In the genomic region with DNA sequence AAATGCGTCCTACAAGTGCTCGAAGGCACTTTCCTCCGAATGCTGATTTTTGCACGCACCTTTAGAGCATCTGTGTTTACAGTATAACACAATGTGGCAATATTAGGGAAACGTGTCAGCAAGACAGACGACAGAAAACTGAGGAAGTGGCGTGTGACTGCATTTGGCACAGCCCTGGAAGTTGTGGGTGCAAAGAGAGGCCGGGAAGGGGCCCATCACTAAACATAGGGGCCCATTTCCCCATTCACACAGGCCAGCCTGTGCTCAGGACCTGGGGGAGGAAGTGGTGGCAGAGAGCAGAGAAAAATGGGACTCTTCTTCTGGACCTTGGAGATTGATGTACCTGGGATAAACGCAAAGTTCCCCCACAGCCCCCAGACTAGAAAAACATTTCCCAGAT, we compare ENCODE assay signal across 25 cellular contexts. TPM values are rescaled to one million over a fixed set of nuclear protein-coding genes. Genes with fewer than 3 reads are reported as not detected.
DNase-seq lines count a peak whose midpoint lies in the region; ATAC-seq and TF ChIP-seq lines count a peak whose summit lies in the region.
"Had no signal": no experiment of that assay in that cellular context is flagged by ENCODE, and none has a peak within 500 bp of the region (broad histone marks: within the 10 kb centered on the region; RNA-seq: fewer than 3 reads in every experiment).

No MANE protein-coding gene starts in this region.

- no peak overlapping the region for H3K9ac ChIP-seq in colonic mucosa (ENCODE audit: low read depth in 2 of 2, low read length in 2 of 2)

- H3K4me1 Mint-ChIP-seq in natural killer cell = peaks cover 0 to 8% of the 10 kb centered on the region in 2 donors
- H3K4me1 Mint-ChIP-seq: H9, neural crest cell had no signal

- no peak for TF ChIP-seq EP300 in gastroesophageal sphincter (IDR thresholded peaks at IDR 0.05)

- TF ChIP-seq POLR2A in NB4 (IDR thresholded peaks at IDR 0.05; ENCODE audit: extremely low read depth, insufficient read length) (no peak), gastroesophageal sphincter (IDR thresholded peaks at IDR 0.05) (no peak)

- peaks cover 8 to 25% of the 10 kb centered on the region in 2 donors for H3K27me3 Mint-ChIP-seq in natural killer cell (ENCODE audit: low read depth in 2 of 2)

- 52 to 57% methylated on average over 8 to 9 of the region's 9 CpGs for WGBS in gastroesophageal sphincter (ENCODE audit: low coverage in 1 of 2), 2 donors

- H3K9me3 Mint-ChIP-seq in natural killer cell = no peaks in the 10 kb centered on the region
- H3K9me3 Mint-ChIP-seq: H9 had no signal

- ATAC-seq in natural killer cell (peak in 2 of 3 donors; percentile 18 to 46), GM21529 (IDR thresholded peaks at IDR 0.05; ENCODE audit: unreplicated experiment) (no peak), GM21367 (IDR thresholded peaks at IDR 0.05; ENCODE audit: unreplicated experiment) (no peak), gastroesophageal sphincter (no peak), HG03342 (IDR thresholded peaks at IDR 0.05; ENCODE audit: unreplicated experiment) (no peak)
- ATAC-seq: stimulated activated naive CD8-positive, alpha-beta T cell treated with anti-CD3 and anti-CD28 coated beads, Interleukin-15, Interleukin-2, amounts not matched to agents 100 U/mL and 50 U/mL, for 24 hours; T-helper 17 cell had no signal

- H3K4me3 Mint-ChIP-seq in natural killer cell = no peak overlapping the region
- H3K4me3 Mint-ChIP-seq: H9, neural crest cell, T-helper 17 cell had no signal

- H3K9me3 ChIP-seq in colonic mucosa (no peaks in the 10 kb centered on the region), gastroesophageal sphincter (peaks cover 0 to 12% (median 0%) of the 10 kb centered on the region in 3 donors)
- H3K9me3 ChIP-seq: prostate gland had no signal

- DNase-seq in GM13976 (ENCODE audit: low spot score) = peak; percentile 8
- DNase-seq in NB4 (ENCODE audit: low read depth) = peak; percentile 50
- peak; percentile 8 for DNase-seq in colonic mucosa
- no peak for DNase-seq in natural killer cell
- DNase-seq: activated CD4-positive, alpha-beta T cell treated with anti-CD3 and anti-CD28 coated beads, Interleukin-2, amount 50 U/mL, for 4 hours; activated CD8-positive, alpha-beta memory T cell treated with anti-CD3 and anti-CD28 coated beads, Interleukin-2, amount 50 U/mL, for 48 hours; activated effector memory CD4-positive, alpha-beta T cell treated with Interleukin-2 at 50 U/mL for 16 hours; brain microvascular endothelial cell; DMS79; kidney glomerular epithelial cell; small intestine; stimulated activated CD4-positive, alpha-beta T cell treated with anti-CD3 and anti-CD28 coated beads, Interleukin-2, amount 100 ng/mL, for 48 hours; stimulated activated naive CD8-positive, alpha-beta T cell treated with anti-CD3 and anti-CD28 coated beads, Interleukin-15, Interleukin-2, amounts not matched to agents 100 U/mL and 50 U/mL, for 24 hours; T-helper 17 cell had no signal

- intact Hi-C loops in colonic mucosa (cut with DNase I) (no loop called here), natural killer cell (cut with micrococcal nuclease) (no loop called here)

- H3K4me1 ChIP-seq in colonic mucosa (no peaks in the 10 kb centered on the region), gastroesophageal sphincter (no peaks in the 10 kb centered on the region)
- H3K4me1 ChIP-seq: prostate gland, tibial artery had no signal

- no peak overlapping the region for H3K27ac Mint-ChIP-seq in natural killer cell
- H3K27ac Mint-ChIP-seq: H9, T-helper 17 cell had no signal

- no peaks in the 10 kb centered on the region for H3K36me3 Mint-ChIP-seq in natural killer cell

- H3K4me3 ChIP-seq in NB4 (ENCODE audit: low read depth, low read length) (no peak overlapping the region), colonic mucosa (no peak overlapping the region), gastroesophageal sphincter (no peak overlapping the region)
- H3K4me3 ChIP-seq: prostate gland, tibial artery had no signal

- H3K27me3 ChIP-seq in colonic mucosa (no peaks in the 10 kb centered on the region), gastroesophageal sphincter (peaks cover 28% of the 10 kb centered on the region)
- H3K27me3 ChIP-seq: brain microvascular endothelial cell had no signal

- no peak for TF ChIP-seq CTCF in GM13976 (IDR thresholded peaks at IDR 0.05; ENCODE audit: borderline replicate concordance, control extremely low read depth, extremely low read depth, insufficient read depth, missing control alignments)
- no peak for TF ChIP-seq CTCF in NB4 (IDR thresholded peaks at IDR 0.05; ENCODE audit: low read depth, low read length)
- TF ChIP-seq CTCF in colonic mucosa (IDR thresholded peaks at IDR 0.05) = no peak
- TF ChIP-seq CTCF in natural killer cell (IDR thresholded peaks at IDR 0.05) = no peak
- TF ChIP-seq CTCF in gastroesophageal sphincter (IDR thresholded peaks at IDR 0.05) = no peak

- H3K27ac ChIP-seq in colonic mucosa (no peak overlapping the region), gastroesophageal sphincter (no peak overlapping the region)
- H3K27ac ChIP-seq: brain microvascular endothelial cell, prostate gland, tibial artery had no signal

- in situ Hi-C loops in GM13976 (cut with MboI; ENCODE audit: low sequenced_read_pairs, unreplicated experiment) = no loop called here

- no peaks in the 10 kb centered on the region for H3K36me3 ChIP-seq in colonic mucosa
- no peaks in the 10 kb centered on the region for H3K36me3 ChIP-seq in gastroesophageal sphincter
- H3K36me3 ChIP-seq: brain microvascular endothelial cell, prostate gland, tibial artery had no signal

RNA-seq across cellular contexts. Expression of gene RASGEF1C, which starts 48.2 kb away (rescaled TPM):
- total RNA-seq in colonic mucosa = under 1 TPM in 1 of 2 donors, not detected in 1; 0.85 TPM
- not detected for total RNA-seq in natural killer cell
- 1 to 10 TPM in 2 of 4 donors, under 1 TPM in 2; 0.81 to 8.4 (median 2.0) TPM for total RNA-seq in gastroesophageal sphincter
- total RNA-seq: dermis microvascular lymphatic vessel endothelial cell, epithelial cell of proximal tubule, mononuclear cell, T-helper 17 cell had no signal

Comparison
In these comparisons a context has a peak if more than half of its experiments do, and no peak if none do; other contexts are left out.
1. ATAC-seq: peak in natural killer cell (2 of 3); none in GM21529 (single experiment), GM21367 (single experiment), gastroesophageal sphincter (single experiment) and HG03342 (single experiment).